ENCODE assay signal across 15 cellular contexts in the genomic region with DNA sequence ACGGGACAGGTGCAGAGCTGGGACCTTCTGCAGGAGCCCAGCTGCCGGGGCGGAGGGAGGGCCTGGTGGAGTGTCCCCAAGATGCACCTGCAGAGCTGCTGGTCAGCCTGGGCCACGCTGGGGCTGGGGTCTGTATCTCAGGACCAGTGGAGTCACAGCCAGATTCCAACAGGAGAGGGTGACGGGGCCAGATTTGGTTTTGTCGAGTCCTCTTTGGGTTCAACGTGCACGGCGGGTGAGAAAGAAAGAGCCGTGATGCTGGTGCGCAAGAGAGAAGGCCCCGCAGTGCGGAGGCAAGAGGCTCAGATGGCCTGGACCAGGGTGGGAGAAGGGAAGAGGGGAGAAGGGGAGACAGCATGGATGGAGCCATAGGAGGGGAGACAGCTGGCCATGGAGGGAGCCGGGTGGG.
DNase-seq lines count a peak whose midpoint lies in the region; ATAC-seq and TF ChIP-seq lines count a peak whose summit lies in the region.
"Had no signal": no experiment of that assay in that cellular context is flagged by ENCODE, and none has a peak within 500 bp of the region (broad histone marks: within the 10 kb centered on the region; RNA-seq: fewer than 3 reads in every experiment).

No MANE protein-coding gene starts in this region.

- H3K36me3 ChIP-seq in tibial artery = no peaks in the 10 kb centered on the region
- no peaks in the 10 kb centered on the region for H3K36me3 ChIP-seq in effector memory CD4-positive, alpha-beta T cell (ENCODE audit: control insufficient read depth, insufficient read depth, low read length)
- H3K36me3 ChIP-seq: BLaER1 had no signal

- no peak overlapping the region for H3K27ac ChIP-seq in tibial artery
- no peak overlapping the region for H3K27ac ChIP-seq in effector memory CD4-positive, alpha-beta T cell (ENCODE audit: insufficient read depth, low read length, poor library complexity, severe bottlenecking)
- H3K27ac ChIP-seq: BLaER1 had no signal

- H3K4me1 ChIP-seq in tibial artery = no peaks in the 10 kb centered on the region
- H3K4me1 ChIP-seq in effector memory CD4-positive, alpha-beta T cell (ENCODE audit: control insufficient read depth, insufficient read depth, low read length, poor library complexity, severe bottlenecking) = no peaks in the 10 kb centered on the region
- H3K4me1 ChIP-seq: BLaER1 had no signal

- no peak overlapping the region for H3K4me3 ChIP-seq in tibial artery
- H3K4me3 ChIP-seq in effector memory CD4-positive, alpha-beta T cell (ENCODE audit: insufficient read depth, low read depth, low read length, poor library complexity, severe bottlenecking) = no peak overlapping the region
- H3K4me3 ChIP-seq: BLaER1, GM23338 had no signal

- intact Hi-C loops in cardiac septum (cut with DNase I) = no loop called here
- intact Hi-C loops in left cardiac atrium (cut with DNase I) = no loop called here
- intact Hi-C loops in sciatic nerve (cut with DNase I) = no loop called here
- intact Hi-C loops in tibial artery (cut with DNase I; ENCODE audit: low total_unique reads) = no loop called here

- ATAC-seq in left cardiac atrium = no peak
- no peak for ATAC-seq in sciatic nerve
- ATAC-seq: GM23338 had no signal

- peaks cover 0 to 7% (median 4%) of the 10 kb centered on the region in 3 donors for H3K9me3 ChIP-seq in tibial artery
- H3K9me3 ChIP-seq in effector memory CD4-positive, alpha-beta T cell (ENCODE audit: control insufficient read depth, low read length) = no peaks in the 10 kb centered on the region

- no peaks in the 10 kb centered on the region for H3K27me3 ChIP-seq in tibial artery
- H3K27me3 ChIP-seq in effector memory CD4-positive, alpha-beta T cell (replicated peaks; ENCODE audit: control insufficient read depth, insufficient read depth, low read length, poor library complexity, severe bottlenecking) = no peaks in the 10 kb centered on the region
- H3K27me3 ChIP-seq: BLaER1 had no signal

- no peak for TF ChIP-seq CTCF in tibial artery (IDR thresholded peaks at IDR 0.05)

- DNase-seq in cardiac septum (ENCODE audit: low spot score) (peak; percentile 70), left cardiac atrium (no peak), mesenteric fat pad (ENCODE audit: low spot score) (peak; percentile 85), sciatic nerve (ENCODE audit: low spot score) (peak; percentile 42), tibial artery (peak; percentile 15 to 53), NCI-H187 (lab: John Stamatoyannopoulos, UW) (no peak), DMS114 treated with DMSO at 0.1 percent for 48 hours (lab: John Stamatoyannopoulos, UW; ENCODE audit: unreplicated experiment) (no peak)
- no peak for DNase-seq in effector memory CD4-positive, alpha-beta T cell
- DNase-seq: 8988T, AML-193, DMS79, EL, H9 had no signal

Comparison
In these comparisons a context has a peak if more than half of its experiments do, and no peak if none do; other contexts are left out.
1. DNase-seq: peak in cardiac septum (single experiment), mesenteric fat pad (single experiment), sciatic nerve (single experiment) and tibial artery (2 of 2); none in left cardiac atrium (single experiment), effector memory CD4-positive, alpha-beta T cell (0 of 3), NCI-H187 (0 of 2) and DMS114 treated with DMSO at 0.1 percent for 48 hours (single experiment).